ENCODE assay signal across 8 cellular contexts in genomic region chr11:16820324-16821092, GRCh38.
DNase-seq lines count a peak whose midpoint lies in the region; ATAC-seq and TF ChIP-seq lines count a peak whose summit lies in the region.

No MANE protein-coding gene starts in this region.

- no peak overlapping the region for H3K9ac ChIP-seq in SK-N-SH

- H3K4me2 ChIP-seq in SK-N-SH: no peak overlapping the region

- H3K36me3 ChIP-seq in HAP-1 (replicated peaks): peaks cover 9% of the 10 kb centered on the region
- no peaks in the 10 kb centered on the region for H3K36me3 ChIP-seq in SK-N-SH (replicated peaks in 1 of 2; ENCODE audit: control insufficient read depth in 1 of 2, insufficient read depth in 2 of 2, low read length in 1 of 2)

- POLR2A ChIA-PET in SK-N-SH (lab: Yijun Ruan, JAX): interaction anchor here (0.6 kb wide), 1 partner anchor 28 kb away, joined by 3 read pairs; no protein-coding TSS in a partner anchor

- H3K9me2 ChIP-seq in SK-N-SH: no peaks in the 10 kb centered on the region

- no peak overlapping the region for H3K27ac ChIP-seq in SK-N-SH (ENCODE audit: low read depth in 2 of 2, low read length in 1 of 2)

- H3K27ac Mint-ChIP-seq in activated naive CD4-positive, alpha-beta T cell treated with anti-CD3 and anti-CD28 coated beads, Interleukin-2, amount 50 U/mL, for 72 hours: no peak overlapping the region

- WGBS in SK-N-SH (ENCODE audit: low lambda C conversion rate): 22% methylated on average over 6 of the region's 8 CpGs

- H3K36me3 Mint-ChIP-seq in activated naive CD4-positive, alpha-beta T cell treated with anti-CD3 and anti-CD28 coated beads, Interleukin-2, amount 50 U/mL, for 72 hours: no peaks in the 10 kb centered on the region

- intact Hi-C loops in cardiac septum (cut with DNase I): loop anchor here (2.0 to 10.0 kb wide), 4 partner anchors 33 to 244 kb away; no protein-coding TSS in a partner anchor

- H3K9me3 ChIP-seq in HAP-1: no peaks in the 10 kb centered on the region
- H3K9me3 ChIP-seq in SK-N-SH: no peaks in the 10 kb centered on the region

- no peaks in the 10 kb centered on the region for H3K27me3 ChIP-seq in HAP-1 (ENCODE audit: low read depth)
- no peaks in the 10 kb centered on the region for H3K27me3 ChIP-seq in SK-N-SH (ENCODE audit: insufficient read depth)

- ATAC-seq in activated naive CD4-positive, alpha-beta T cell treated with anti-CD3 and anti-CD28 coated beads, Interleukin-2, amount 50 U/mL, for 72 hours: peak; percentile 78 to 85

- no peaks in the 10 kb centered on the region for H4K20me1 ChIP-seq in SK-N-SH (ENCODE audit: insufficient read depth)

- CTCF ChIA-PET in SK-N-SH (lab: Yijun Ruan, JAX): interaction anchor here (0.6 to 3.8 kb wide), 62 partner anchors 8 to 387 kb away, joined by 3 to 84 read pairs (median 4); partner anchors contain the start of gene PIK3C2A

- H3K4me3 ChIP-seq in HAP-1 (no peak overlapping the region), SK-N-SH (ENCODE audit: low read depth in 2 of 2, low read length in 1 of 2) (peak overlapping the region in 1 of 2 experiments; percentile 41; a peak in 1 of 4 replicates)

- TF ChIP-seq RAD21 in SK-N-SH (IDR thresholded peaks at IDR 0.05; ENCODE audit: low read length): peak; percentile 80

- H3K4me1 ChIP-seq in HAP-1 (peaks cover 7% of the 10 kb centered on the region), SK-N-SH (ENCODE audit: control insufficient read depth in 1 of 2, insufficient read depth in 2 of 2, low read depth in 1 of 2, low read length in 1 of 2) (peaks cover 0 to 6% of the 10 kb centered on the region in 2 experiments; a peak in 2 of 4 replicates)

- no peaks in the 10 kb centered on the region for H3F3A ChIP-seq in SK-N-SH (replicated peaks; ENCODE audit: insufficient read depth)

- H3K79me2 ChIP-seq in SK-N-SH (ENCODE audit: insufficient read depth): no peaks in the 10 kb centered on the region

- in situ Hi-C loops in HAP-1 (cut with MboI; ENCODE audit: low sequenced_read_pairs): loop anchor here (10.0 kb wide), 1 partner anchor 244 kb away; no protein-coding TSS in a partner anchor

- 0 out of 2 replicates have a peak overlapping the region, but pooled peaks have one; percentile 26 for H2AFZ ChIP-seq in SK-N-SH (ENCODE audit: low read depth)

- DNase-seq in GM04504 (ENCODE audit: low read depth) (peak; percentile 48), HAP-1 (ENCODE audit: low spot score in 2 of 2) (peak; percentile 88 to 90), M059J (ENCODE audit: low read depth) (peak; percentile 84), SK-N-SH (peak; percentile 74), cardiac septum (ENCODE audit: low spot score) (peak; percentile 88), pulmonary artery endothelial cell (ENCODE audit: low read depth, low spot score) (peak; percentile 26), GOT3 (lab: John Stamatoyannopoulos, UW) (no peak)
- DNase-seq in activated naive CD4-positive, alpha-beta T cell treated with anti-CD3 and anti-CD28 coated beads, Interleukin-2, amount 50 U/mL, for 72 hours (ENCODE audit: low spot score in 2 of 2): peak in 1 of 2 donors; percentile 45

- peak; percentile 93 for TF ChIP-seq CTCF in SK-N-SH (IDR thresholded peaks at IDR 0.05)

- no peaks in the 10 kb centered on the region for H3K9me3 Mint-ChIP-seq in activated naive CD4-positive, alpha-beta T cell treated with anti-CD3 and anti-CD28 coated beads, Interleukin-2, amount 50 U/mL, for 72 hours

- no peak for TF ChIP-seq EP300 in SK-N-SH (IDR thresholded peaks at IDR 0.05; ENCODE audit: borderline replicate concordance in 1 of 2, low read depth in 1 of 2, low read length in 1 of 2)

TF ChIP-seq in SK-N-SH, 30 proteins besides CTCF, POLR2A, EP300 and RAD21:
- peak; percentile 60; the same call in 1 of the 2 replicates for TF ChIP-seq SMC3 (IDR thresholded peaks at IDR 0.05; ENCODE audit: low read depth, low read length)
- no peak for TF ChIP-seq RFX5 (IDR thresholded peaks at IDR 0.05; ENCODE audit: low read length)
